Comparison of ENCODE assay signal across 9 cellular contexts in genomic region chr1:67427947-67428346, GRCh38.
DNase-seq lines count a peak whose midpoint lies in the region; ATAC-seq and TF ChIP-seq lines count a peak whose summit lies in the region.
"Had no signal": no experiment of that assay in that cellular context is flagged by ENCODE, and none has a peak within 500 bp of the region (broad histone marks: within the 10 kb centered on the region; RNA-seq: fewer than 3 reads in every experiment).

No MANE protein-coding gene starts in this region.

- no peak for DNase-seq in cortex of kidney (lab: John Stamatoyannopoulos, UW)
- no peak for DNase-seq in activated CD8-positive, alpha-beta memory T cell treated with anti-CD3 and anti-CD28 coated beads, Interleukin-2, amount 50 U/mL, for 48 hours
- DNase-seq in activated effector memory CD4-positive, alpha-beta T cell treated with Interleukin-2 at 50 U/mL for 16 hours: no peak
- DNase-seq: cerebellar nuclear complex had no signal

- no peak overlapping the region for H2AFZ ChIP-seq in Loucy (ENCODE audit: low read length)

- H4K20me1 ChIP-seq in BLaER1: peaks cover 71% of the 10 kb centered on the region
- peaks cover 64% of the 10 kb centered on the region for H4K20me1 ChIP-seq in Loucy (ENCODE audit: insufficient read depth, low read length, poor library complexity, severe bottlenecking)

- peak overlapping the region; percentile 94 for H3K4me3 ChIP-seq in BLaER1
- peak overlapping the region; percentile 94 for H3K4me3 ChIP-seq in Loucy (ENCODE audit: low read length, poor library complexity, severe bottlenecking)
- peak overlapping the region; percentile 87 to 96 for H3K4me3 ChIP-seq in duodenal mucosa (ENCODE audit: low read depth in 1 of 2, low read length in 2 of 2)

- H3K4me2 ChIP-seq in BLaER1 (peak overlapping the region; percentile 91), Loucy (ENCODE audit: low read depth, low read length, poor library complexity, severe bottlenecking) (peak overlapping the region; percentile 98)

- H3K9me2 ChIP-seq in Loucy (replicated peaks; ENCODE audit: low read depth, low read length): no peaks in the 10 kb centered on the region

- peak overlapping the region in 1 of 3 experiments; percentile 63 for H3K27ac Mint-ChIP-seq in nephron

- H3K9me3 ChIP-seq in BLaER1 (no peaks in the 10 kb centered on the region), Loucy (ENCODE audit: insufficient read depth, low read depth, low read length) (no peaks in the 10 kb centered on the region), duodenal mucosa (ENCODE audit: control insufficient read depth in 1 of 2, low read length in 2 of 2) (no peaks in the 10 kb centered on the region)

- peaks cover 38% of the 10 kb centered on the region for H3K4me1 Mint-ChIP-seq in nephron

- H3K9ac ChIP-seq in BLaER1 (peak overlapping the region; percentile 99), Loucy (ENCODE audit: low read depth, low read length, poor library complexity, severe bottlenecking) (peak overlapping the region; percentile 92), duodenal mucosa (ENCODE audit: low read depth in 1 of 2, low read length in 2 of 2) (peak overlapping the region; percentile 9 to 91)

- peaks cover 60% of the 10 kb centered on the region for H3K36me3 ChIP-seq in BLaER1
- peaks cover 45% of the 10 kb centered on the region for H3K36me3 ChIP-seq in Loucy (ENCODE audit: insufficient read depth, low read length)
- H3K36me3 ChIP-seq in duodenal mucosa (ENCODE audit: control insufficient read depth in 1 of 2, insufficient read depth in 2 of 2, low read length in 2 of 2): peaks cover 22 to 32% of the 10 kb centered on the region in 2 donors

- peaks cover 73% of the 10 kb centered on the region for H3K79me2 ChIP-seq in Loucy (ENCODE audit: insufficient read depth, low read length)

- TF ChIP-seq CTCF in Loucy (conservative IDR thresholded peaks at IDR 0.05; ENCODE audit: low read length) (no peak), nephron (IDR thresholded peaks at IDR 0.05; ENCODE audit: unreplicated experiment in 3 of 3) (no peak)

- H3K27me3 ChIP-seq in BLaER1 (no peaks in the 10 kb centered on the region), Loucy (ENCODE audit: insufficient read depth, low read length, poor library complexity, severe bottlenecking) (peaks cover 9% of the 10 kb centered on the region), duodenal mucosa (ENCODE audit: control insufficient read depth in 1 of 2, insufficient read depth in 2 of 2, low read length in 2 of 2) (no peaks in the 10 kb centered on the region)

- H3K27me3 Mint-ChIP-seq in nephron (ENCODE audit: low read depth): no peaks in the 10 kb centered on the region

- H3K4me3 Mint-ChIP-seq in nephron: peak overlapping the region; percentile 93 to 97 (median 93)

- H3K9me3 Mint-ChIP-seq in nephron: no peaks in the 10 kb centered on the region

- peaks cover 43% of the 10 kb centered on the region for H3K4me1 ChIP-seq in BLaER1
- H3K4me1 ChIP-seq in Loucy (ENCODE audit: insufficient read depth, low read length, poor library complexity, severe bottlenecking): peaks cover 54% of the 10 kb centered on the region
- H3K4me1 ChIP-seq in duodenal mucosa (ENCODE audit: control insufficient read depth in 1 of 2, insufficient read depth in 2 of 2, low read length in 2 of 2): peaks cover 7 to 23% of the 10 kb centered on the region in 2 donors

- H3K27ac ChIP-seq in BLaER1: peak overlapping the region; percentile 98; the same call in 1 of the 2 replicates
- H3K27ac ChIP-seq in duodenal mucosa (ENCODE audit: low read depth, low read length): no peak overlapping the region

- no peak for ATAC-seq in HG03571 (IDR thresholded peaks at IDR 0.05; ENCODE audit: unreplicated experiment)

- peaks cover 40% of the 10 kb centered on the region for H3K36me3 Mint-ChIP-seq in nephron (ENCODE audit: low read depth)

- H3F3A ChIP-seq in Loucy (ENCODE audit: low read depth): peaks cover 3% of the 10 kb centered on the region; the same call in 1 of the 2 replicates
